In the genomic region with DNA sequence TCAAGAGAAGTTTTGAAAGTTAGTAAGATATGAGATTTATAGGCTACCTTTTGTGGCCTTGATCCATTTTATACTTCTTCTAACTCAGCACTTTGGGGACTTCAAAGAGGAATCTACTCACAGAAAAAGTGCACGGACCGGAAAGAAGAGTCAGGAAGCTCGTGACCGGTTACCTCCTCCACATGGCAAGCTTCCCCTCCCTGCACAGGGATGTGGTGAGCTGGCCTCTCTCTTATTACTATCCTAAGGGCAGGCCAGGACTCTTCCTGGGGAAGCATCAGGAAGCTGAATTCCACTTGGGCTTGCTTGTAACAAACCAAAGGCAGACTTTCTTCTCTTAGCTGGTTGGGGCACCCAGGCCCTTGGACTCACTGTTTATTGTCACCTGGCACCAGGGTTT, we compare ENCODE assay signal across 21 cellular contexts.
A peak's percentile ranks its signal among the peaks of the same experiment; 100 is the strongest.
DNase-seq lines count a peak whose midpoint lies in the region; ATAC-seq, FAIRE-seq and TF ChIP-seq lines count a peak whose summit lies in the region.
"Had no signal": no experiment of that assay in that cellular context is flagged by ENCODE, and none has a peak within 500 bp of the region (broad histone marks: within the 10 kb centered on the region; RNA-seq: fewer than 3 reads in every experiment).

No MANE protein-coding gene starts in this region.

- TF ChIP-seq EP300 in HepG2 (IDR thresholded peaks at IDR 0.05; ENCODE audit: low read depth in 2 of 2, low read length in 2 of 2) (no peak), HepG2 (CRISPR knock-in tag; IDR thresholded peaks at IDR 0.05; ENCODE audit: borderline replicate concordance) (no peak)

- BruUV-seq in HepG2 (replicated peaks; lab: Mats Ljungman, UMichigan), result no TSS peak

- no peaks in the 10 kb centered on the region for H3K9me3 ChIP-seq in HepG2 (ENCODE audit: low read length)
- H3K9me3 ChIP-seq: A549 had no signal

- CTCF ChIA-PET in HepG2 (lab: Yijun Ruan, JAX; ENCODE audit: low intra/inter-chr PET ratio, low total read pairs), result no interaction called here

- no peaks in the 10 kb centered on the region for H3K36me3 ChIP-seq in bronchial epithelial cell (ENCODE audit: control insufficient read depth, insufficient read depth, low read length)
- H3K36me3 ChIP-seq in HepG2 (replicated peaks in 1 of 2; ENCODE audit: control insufficient read depth in 1 of 2, insufficient read depth in 2 of 2, low read length in 2 of 2), result no peaks in the 10 kb centered on the region

- H3K79me2 ChIP-seq in HepG2 (ENCODE audit: insufficient read depth, low read length), result no peaks in the 10 kb centered on the region

- H4K20me1 ChIP-seq in HepG2 (ENCODE audit: insufficient read depth, low read length), result no peaks in the 10 kb centered on the region

- POLR2A ChIA-PET in HepG2 (lab: Yijun Ruan, JAX), result no interaction called here

- in situ Hi-C loops in GM13976 (cut with MboI; ENCODE audit: low sequenced_read_pairs, unreplicated experiment) (no loop called here), HepG2 (cut with HindIII; ENCODE audit: extremely low pct_ligation_motif_present, low pct_unique_long_range_greater_than_20kb) (no loop called here)

- TF ChIP-seq CTCF in bronchial epithelial cell (IDR thresholded peaks at IDR 0.05; ENCODE audit: insufficient read depth, low read length, severe bottlenecking), result no peak
- no peak for TF ChIP-seq CTCF in GM13976 (IDR thresholded peaks at IDR 0.05; ENCODE audit: borderline replicate concordance, control extremely low read depth, extremely low read depth, insufficient read depth, missing control alignments)
- no peak for TF ChIP-seq CTCF in HepG2 (CRISPR knock-in tag; IDR thresholded peaks at IDR 0.05)

- no peak overlapping the region for H3K27ac ChIP-seq in HepG2 (ENCODE audit: extremely low read length, insufficient read depth, low read length)
- H3K27ac ChIP-seq: A549 had no signal

- H3K4me2 ChIP-seq in HepG2 (ENCODE audit: low read depth, low read length), result no peak overlapping the region
- H3K4me2 ChIP-seq: A549 had no signal

- H2AFZ ChIP-seq in HepG2 (ENCODE audit: low read length), result no peak overlapping the region

- no peak overlapping the region for H3K9ac ChIP-seq in HepG2 (ENCODE audit: insufficient read depth, low read depth, low read length)

- no peak for TF ChIP-seq RAD21 in HepG2 (CRISPR knock-in tag; IDR thresholded peaks at IDR 0.05)

- DNase-seq in COLO829 (ENCODE audit: low spot score) (peak; percentile 68), M059J (ENCODE audit: low read depth) (peak; percentile 65), bronchial epithelial cell (ENCODE audit: low read depth) (peak; percentile 39), left kidney (ENCODE audit: low read depth, low spot score) (peak; percentile 76), GM13976 (ENCODE audit: low spot score) (no peak), HepG2 (ENCODE audit: low spot score) (no peak)
- DNase-seq: Calu3; CD4-positive, CD25-positive, alpha-beta regulatory T cell; DMS79 treated with DMSO at 0.1 percent for 48 hours; HFFc6; MV-4-11; NCI-H1436 treated with DMSO at 0.1 percent for 48 hours; NCI-H2081; NCI-H2227 treated with DMSO at 0.1 percent for 48 hours; NCI-H526; NK-92 treated with Interleukin-12 subunit alpha and Interleukin-12 subunit beta, amount 100 ng/mL, for 24 hours; SHP77 had no signal

- TF ChIP-seq POLR2A in HepG2 (IDR thresholded peaks at IDR 0.05; ENCODE audit: insufficient read depth in 1 of 2, low read depth in 2 of 2, low read length in 2 of 2), result no peak

- H3K4me3 ChIP-seq in bronchial epithelial cell (ENCODE audit: low read depth, low read length), result no peak overlapping the region
- H3K4me3 ChIP-seq in HepG2 (replicated peaks in 1 of 3; ENCODE audit: insufficient read depth in 1 of 3, low read depth in 2 of 3, low read length in 3 of 3), result no peak overlapping the region
- H3K4me3 ChIP-seq: A549 had no signal

- H3K27me3 ChIP-seq in bronchial epithelial cell (ENCODE audit: control insufficient read depth, insufficient read depth, low read length), result no peaks in the 10 kb centered on the region
- no peaks in the 10 kb centered on the region for H3K27me3 ChIP-seq in HepG2 (ENCODE audit: control insufficient read depth in 1 of 2, insufficient read depth in 2 of 2, low read length in 2 of 2)

- FAIRE-seq in bronchial epithelial cell (lab: Jason Lieb, UNC) (no peak), HepG2 (lab: Jason Lieb, UNC) (no peak)
- FAIRE-seq: A549, H1 had no signal

- ATAC-seq in HG02938 (IDR thresholded peaks at IDR 0.05; ENCODE audit: unreplicated experiment) (no peak), HepG2 (no peak), HG03280 (IDR thresholded peaks at IDR 0.05; ENCODE audit: unreplicated experiment) (no peak)
- ATAC-seq: A549 had no signal

- H3K4me1 ChIP-seq in HepG2 (ENCODE audit: insufficient read depth, low read length), result no peaks in the 10 kb centered on the region
- H3K4me1 ChIP-seq: A549 had no signal

- 21% methylated on average over 4 of the region's 4 CpGs for WGBS in HepG2 (ENCODE audit: low lambda C conversion rate)

- intact Hi-C loops in HepG2 (cut with micrococcal nuclease; ENCODE audit: unreplicated experiment), result no loop called here

TF ChIP-seq in HepG2, 621 proteins besides CTCF, POLR2A, EP300 and RAD21:
- TF ChIP-seq ZNF260 (CRISPR knock-in tag; IDR thresholded peaks at IDR 0.05; ENCODE audit: borderline replicate concordance, low read depth), result no peak
- no peak for TF ChIP-seq CAMTA2 (CRISPR knock-in tag; IDR thresholded peaks at IDR 0.05; ENCODE audit: borderline replicate concordance)
- no peak for TF ChIP-seq PAWR (CRISPR knock-in tag; IDR thresholded peaks at IDR 0.05; ENCODE audit: borderline replicate concordance)
- no peak for TF ChIP-seq ZNF501 (CRISPR knock-in tag; IDR thresholded peaks at IDR 0.05)
- TF ChIP-seq HMG20A (CRISPR knock-in tag; IDR thresholded peaks at IDR 0.05; ENCODE audit: borderline replicate concordance), result no peak
- TF ChIP-seq, protein P1, sequence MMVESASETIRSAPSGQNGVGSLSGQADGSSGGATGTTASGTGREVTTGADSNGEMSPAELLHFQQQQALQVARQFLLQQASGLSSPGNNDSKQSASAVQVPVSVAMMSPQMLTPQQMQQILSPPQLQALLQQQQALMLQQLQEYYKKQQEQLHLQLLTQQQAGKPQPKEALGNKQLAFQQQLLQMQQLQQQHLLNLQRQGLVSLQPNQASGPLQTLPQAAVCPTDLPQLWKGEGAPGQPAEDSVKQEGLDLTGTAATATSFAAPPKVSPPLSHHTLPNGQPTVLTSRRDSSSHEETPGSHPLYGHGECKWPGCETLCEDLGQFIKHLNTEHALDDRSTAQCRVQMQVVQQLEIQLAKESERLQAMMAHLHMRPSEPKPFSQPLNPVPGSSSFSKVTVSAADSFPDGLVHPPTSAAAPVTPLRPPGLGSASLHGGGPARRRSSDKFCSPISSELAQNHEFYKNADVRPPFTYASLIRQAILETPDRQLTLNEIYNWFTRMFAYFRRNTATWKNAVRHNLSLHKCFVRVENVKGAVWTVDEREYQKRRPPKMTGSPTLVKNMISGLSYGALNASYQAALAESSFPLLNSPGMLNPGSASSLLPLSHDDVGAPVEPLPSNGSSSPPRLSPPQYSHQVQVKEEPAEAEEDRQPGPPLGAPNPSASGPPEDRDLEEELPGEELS (CRISPR knock-in tag; IDR thresholded peaks at IDR 0.05), result no peak
- TF ChIP-seq MEIS2 (CRISPR knock-in tag; IDR thresholded peaks at IDR 0.05), result no peak
- TF ChIP-seq AKAP8 (CRISPR knock-in tag; IDR thresholded peaks at IDR 0.05), result no peak
- no peak for TF ChIP-seq SOX13 (IDR thresholded peaks at IDR 0.05)
- no peak for TF ChIP-seq SOX13 (CRISPR knock-in tag; conservative IDR thresholded peaks at IDR 0.05 in 1 of 2, IDR thresholded peaks at IDR 0.05 in 1 of 2)
- TF ChIP-seq NFE2L1 (CRISPR knock-in tag; IDR thresholded peaks at IDR 0.05; ENCODE audit: borderline replicate concordance), result no peak
- TF ChIP-seq THYN1 (CRISPR knock-in tag; IDR thresholded peaks at IDR 0.05; ENCODE audit: borderline replicate concordance, low read depth), result no peak
- TF ChIP-seq MYC (CRISPR knock-in tag; IDR thresholded peaks at IDR 0.05; ENCODE audit: borderline replicate concordance), result no peak
- TF ChIP-seq ZNF296 (CRISPR knock-in tag; conservative IDR thresholded peaks at IDR 0.05), result no peak
- no peak for TF ChIP-seq NKX3-1 (CRISPR knock-in tag; IDR thresholded peaks at IDR 0.05)
- no peak for TF ChIP-seq SMAD3 (CRISPR knock-in tag; IDR thresholded peaks at IDR 0.05)
- no peak for TF ChIP-seq ZBTB21 (CRISPR knock-in tag; IDR thresholded peaks at IDR 0.05)
- TF ChIP-seq ZNF264 (CRISPR knock-in tag; IDR thresholded peaks at IDR 0.05), result no peak
- no peak for TF ChIP-seq CHD4 (IDR thresholded peaks at IDR 0.05; ENCODE audit: borderline replicate concordance, low read length)
- no peak for TF ChIP-seq TIGD3 (CRISPR knock-in tag; IDR thresholded peaks at IDR 0.05; ENCODE audit: borderline replicate concordance)

Comparison
In these comparisons a context has a peak if more than half of its experiments do, and no peak if none do; other contexts are left out.
1. DNase-seq: peak in COLO829 (single experiment), M059J (single experiment), bronchial epithelial cell (single experiment) and left kidney (single experiment); none in GM13976 (single experiment) and HepG2 (single experiment).